ENCODE assay signal across 1 cellular context in the genomic region with DNA sequence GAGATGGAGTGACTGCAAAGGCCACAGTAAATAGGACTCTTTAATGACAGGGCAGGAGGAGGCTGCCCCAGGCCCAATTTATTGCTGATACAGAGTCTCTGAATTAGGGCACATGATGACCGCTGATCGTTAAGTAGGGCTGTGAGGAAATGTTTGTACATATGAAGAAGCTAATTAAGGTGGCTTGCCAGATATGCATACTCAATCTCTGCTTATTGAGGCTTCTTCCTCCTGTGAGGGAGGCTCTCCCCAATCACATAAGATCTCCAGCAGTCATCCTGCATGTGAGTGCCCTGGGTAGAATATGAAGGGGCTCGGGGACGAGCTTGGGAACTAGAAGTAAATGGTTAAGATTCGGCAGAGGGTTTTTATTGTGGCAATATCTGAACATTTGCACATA.
TF ChIP-seq lines count a peak whose summit lies in the region.

No MANE protein-coding gene starts in this region.

TF ChIP-seq in H1, 55 proteins besides CTCF, POLR2A, EP300 and RAD21:
- TF ChIP-seq SP2 (IDR thresholded peaks at IDR 0.05; ENCODE audit: low read length) (no peak), YY1 (IDR thresholded peaks at IDR 0.05; ENCODE audit: low read depth, low read length) (no peak), EGR1 (IDR thresholded peaks at IDR 0.05; ENCODE audit: borderline replicate concordance, low read depth, low read length) (no peak), CHD2 (IDR thresholded peaks at IDR 0.05; ENCODE audit: low read length) (no peak), SRF (IDR thresholded peaks at IDR 0.05; ENCODE audit: low read depth, low read length) (no peak), CEBPB (IDR thresholded peaks at IDR 0.05; ENCODE audit: low read depth, low read length) (no peak), JUN (IDR thresholded peaks at IDR 0.05; ENCODE audit: low read depth, low read length) (no peak)
- TF ChIP-seq, protein P1, sequence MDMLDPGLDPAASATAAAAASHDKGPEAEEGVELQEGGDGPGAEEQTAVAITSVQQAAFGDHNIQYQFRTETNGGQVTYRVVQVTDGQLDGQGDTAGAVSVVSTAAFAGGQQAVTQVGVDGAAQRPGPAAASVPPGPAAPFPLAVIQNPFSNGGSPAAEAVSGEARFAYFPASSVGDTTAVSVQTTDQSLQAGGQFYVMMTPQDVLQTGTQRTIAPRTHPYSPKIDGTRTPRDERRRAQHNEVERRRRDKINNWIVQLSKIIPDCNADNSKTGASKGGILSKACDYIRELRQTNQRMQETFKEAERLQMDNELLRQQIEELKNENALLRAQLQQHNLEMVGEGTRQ (IDR thresholded peaks at IDR 0.05; ENCODE audit: low read length) = no peak
TF ChIP-seq in H1: peak in this region for 0.
